9 cellular contexts compared by ENCODE assay signal in genomic region chr5:126971455-126972019, GRCh38. TPM values are rescaled to one million over a fixed set of nuclear protein-coding genes. Genes with fewer than 3 reads are reported as not detected.
A peak's percentile ranks its signal among the peaks of the same experiment; 100 is the strongest.
DNase-seq lines count a peak whose midpoint lies in the region; ATAC-seq and TF ChIP-seq lines count a peak whose summit lies in the region.
"Had no signal": no experiment of that assay in that cellular context is flagged by ENCODE, and none has a peak within 500 bp of the region (broad histone marks: within the 10 kb centered on the region; RNA-seq: fewer than 3 reads in every experiment).

No MANE protein-coding gene starts in this region.

- DNase-seq in SK-N-SH, result no peak
- peak; percentile 48 for DNase-seq in OCI-M2 (lab: John Stamatoyannopoulos, UW; ENCODE audit: unreplicated experiment)
- DNase-seq in erythroblast (lab: John Stamatoyannopoulos, UW), result peak; percentile 78
- no peak for DNase-seq in RKO (ENCODE audit: low spot score)
- no peak for DNase-seq in CD4-positive, alpha-beta memory T cell
- DNase-seq in stimulated activated CD4-positive, alpha-beta T cell treated with anti-CD3 and anti-CD28 coated beads, Interleukin-12 subunit alpha, Interleukin-12 subunit beta, amount 100 ng/mL, for 4 hours, result no peak
- DNase-seq: NCI-H345 had no signal

- H3K36me3 ChIP-seq in SK-N-SH (replicated peaks in 1 of 2; ENCODE audit: control insufficient read depth in 1 of 2, insufficient read depth in 2 of 2, low read length in 1 of 2), result no peaks in the 10 kb centered on the region
- no peaks in the 10 kb centered on the region for H3K36me3 ChIP-seq in neutrophil
- no peaks in the 10 kb centered on the region for H3K36me3 ChIP-seq in CD4-positive, alpha-beta memory T cell (ENCODE audit: insufficient read depth, low read length)

- no peak overlapping the region for H3K4me3 ChIP-seq in SK-N-SH (ENCODE audit: low read depth in 2 of 2, low read length in 1 of 2)
- no peak overlapping the region for H3K4me3 ChIP-seq in neutrophil (ENCODE audit: low read depth in 1 of 2, low read length in 1 of 2)
- H3K4me3 ChIP-seq in CD4-positive, alpha-beta memory T cell (ENCODE audit: low read length in 2 of 2), result no peak overlapping the region

- no peak for TF ChIP-seq CTCF in SK-N-SH (IDR thresholded peaks at IDR 0.05)
- TF ChIP-seq CTCF in neutrophil (IDR thresholded peaks at IDR 0.05), result no peak

- H3K9me3 ChIP-seq in SK-N-SH, result no peaks in the 10 kb centered on the region
- no peaks in the 10 kb centered on the region for H3K9me3 ChIP-seq in neutrophil
- H3K9me3 ChIP-seq in CD4-positive, alpha-beta memory T cell (ENCODE audit: control insufficient read depth in 1 of 2, low read length in 2 of 2), result no peaks in the 10 kb centered on the region

- no peaks in the 10 kb centered on the region for H4K20me1 ChIP-seq in SK-N-SH (ENCODE audit: insufficient read depth)

- no peaks in the 10 kb centered on the region for H3K9me3 Mint-ChIP-seq in CD4-positive, alpha-beta memory T cell

- no peaks in the 10 kb centered on the region for H3K9me2 ChIP-seq in SK-N-SH

- H3F3A ChIP-seq in SK-N-SH (replicated peaks; ENCODE audit: insufficient read depth), result peaks cover 10% of the 10 kb centered on the region

- no peaks in the 10 kb centered on the region for H3K27me3 ChIP-seq in SK-N-SH (ENCODE audit: insufficient read depth)
- no peaks in the 10 kb centered on the region for H3K27me3 ChIP-seq in neutrophil
- no peaks in the 10 kb centered on the region for H3K27me3 ChIP-seq in CD4-positive, alpha-beta memory T cell (ENCODE audit: insufficient read depth, low read length)

- CTCF ChIA-PET in SK-N-SH (lab: Yijun Ruan, JAX), result interaction anchor here (1.1 kb wide), 1 partner anchor 57 kb away, joined by 3 read pairs; no protein-coding TSS in a partner anchor
- CTCF ChIA-PET in CD4-positive, alpha-beta memory T cell (lab: Charles Lee; ENCODE audit: partially characterized antibody), result no interaction called here

- H3K4me2 ChIP-seq in SK-N-SH, result no peak overlapping the region

- TF ChIP-seq EP300 in SK-N-SH (IDR thresholded peaks at IDR 0.05; ENCODE audit: borderline replicate concordance in 1 of 2, low read depth in 1 of 2, low read length in 1 of 2), result no peak

- POLR2A ChIA-PET in SK-N-SH (lab: Yijun Ruan, JAX), result no interaction called here
- POLR2A ChIA-PET in CD4-positive, alpha-beta memory T cell (lab: Charles Lee; ENCODE audit: partially characterized antibody), result interaction anchor here (0.8 kb wide), 1 partner anchor 17 kb away, joined by 3 read pairs; no protein-coding TSS in a partner anchor

- H3K79me2 ChIP-seq in SK-N-SH (ENCODE audit: insufficient read depth), result peaks cover 1% of the 10 kb centered on the region; the same call in 1 of the 2 replicates

- no peaks in the 10 kb centered on the region for H3K36me3 Mint-ChIP-seq in CD4-positive, alpha-beta memory T cell

- no peaks in the 10 kb centered on the region for H3K27me3 Mint-ChIP-seq in CD4-positive, alpha-beta memory T cell

- intact Hi-C loops in CD4-positive, alpha-beta memory T cell (cut with micrococcal nuclease), result loop anchor here (5.0 kb wide), 2 partner anchors 61 to 119 kb away; partner anchors contain the start of gene MARCHF3

- 100% methylated on average over 1 of the region's 1 CpG for WGBS in SK-N-SH (ENCODE audit: low lambda C conversion rate)

- no peak for TF ChIP-seq RAD21 in SK-N-SH (IDR thresholded peaks at IDR 0.05; ENCODE audit: low read length)

- H3K4me1 ChIP-seq in SK-N-SH (ENCODE audit: control insufficient read depth in 1 of 2, insufficient read depth in 2 of 2, low read depth in 1 of 2, low read length in 1 of 2), result peaks cover 12 to 19% of the 10 kb centered on the region in 2 experiments; a peak in 3 of 4 replicates
- peaks cover 21% of the 10 kb centered on the region in 2 experiments for H3K4me1 ChIP-seq in neutrophil (ENCODE audit: control insufficient read depth in 1 of 2, insufficient read depth in 1 of 2, low read depth in 1 of 2, low read length in 1 of 2)
- H3K4me1 ChIP-seq in CD4-positive, alpha-beta memory T cell (ENCODE audit: insufficient read depth, low read length), result peaks cover 22% of the 10 kb centered on the region

- peak; percentile 4 for TF ChIP-seq POLR2A in erythroblast (IDR thresholded peaks at IDR 0.05; ENCODE audit: low read length)

- no peak overlapping the region for H2AFZ ChIP-seq in SK-N-SH (ENCODE audit: low read depth)

- peaks cover 19 to 29% (median 22%) of the 10 kb centered on the region in 4 donors for H3K4me1 Mint-ChIP-seq in CD4-positive, alpha-beta memory T cell

- peak overlapping the region in 2 of 7 donors; percentile 46 to 81 for H3K27ac Mint-ChIP-seq in CD4-positive, alpha-beta memory T cell

- peak overlapping the region in 3 of 8 donors; percentile 8 to 62 (median 44) for H3K4me3 Mint-ChIP-seq in CD4-positive, alpha-beta memory T cell

- H3K27ac ChIP-seq in SK-N-SH (ENCODE audit: low read depth in 2 of 2, low read length in 1 of 2) (peak overlapping the region in 1 of 2 experiments; percentile 48; a peak in 1 of 4 replicates), neutrophil (peak overlapping the region; percentile 77)
- no peak overlapping the region for H3K27ac ChIP-seq in CD4-positive, alpha-beta memory T cell (ENCODE audit: low read depth, low read length)

- peak; percentile 53 for ATAC-seq in SK-N-SH treated with all-trans-retinoic acid at 6 μM for 48 hours

- no peak overlapping the region for H3K9ac ChIP-seq in SK-N-SH

TF ChIP-seq in SK-N-SH treated with all-trans-retinoic acid at 6 μM for 48 hours, 23 proteins besides CTCF, POLR2A, EP300 and RAD21 (continues in another document):
- no peak for TF ChIP-seq SNAI2 (CRISPR knock-in tag; IDR thresholded peaks at IDR 0.05)
- TF ChIP-seq CREB5 (CRISPR knock-in tag; IDR thresholded peaks at IDR 0.05; ENCODE audit: low read depth), result no peak
- TF ChIP-seq BACH2 (CRISPR knock-in tag; IDR thresholded peaks at IDR 0.05; ENCODE audit: borderline replicate concordance), result no peak

TF ChIP-seq in SK-N-SH, 30 proteins besides CTCF, POLR2A, EP300 and RAD21:
- TF ChIP-seq FOXJ3 (CRISPR knock-in tag; IDR thresholded peaks at IDR 0.05), result no peak
- no peak for TF ChIP-seq EZH2phosphoT487 (IDR thresholded peaks at IDR 0.05; ENCODE audit: borderline replicate concordance, low read depth)
- TF ChIP-seq MAX (IDR thresholded peaks at IDR 0.05; ENCODE audit: low read depth), result no peak
- no peak for TF ChIP-seq MXI1 (IDR thresholded peaks at IDR 0.05; ENCODE audit: low read depth, low read length)
- TF ChIP-seq USF2 (IDR thresholded peaks at IDR 0.05; ENCODE audit: borderline replicate concordance, low read depth, low read length), result no peak
- TF ChIP-seq CHD2 (IDR thresholded peaks at IDR 0.05; ENCODE audit: low read length, partially characterized antibody), result no peak
- TF ChIP-seq POLR2AphosphoS5 (IDR thresholded peaks at IDR 0.05; ENCODE audit: low read depth, low read length), result no peak
- no peak for TF ChIP-seq REST (IDR thresholded peaks at IDR 0.05; ENCODE audit: low read depth, low read length)
- no peak for TF ChIP-seq RFX5 (IDR thresholded peaks at IDR 0.05; ENCODE audit: low read length)
- no peak for TF ChIP-seq ELF1 (IDR thresholded peaks at IDR 0.05)
- no peak for TF ChIP-seq MEF2A (IDR thresholded peaks at IDR 0.05; ENCODE audit: borderline replicate concordance, low read depth)
- no peak for TF ChIP-seq SIN3A (IDR thresholded peaks at IDR 0.05; ENCODE audit: borderline replicate concordance, low read depth, low read length)
- TF ChIP-seq TEAD4 (IDR thresholded peaks at IDR 0.05; ENCODE audit: borderline replicate concordance, insufficient read depth), result no peak
- no peak for TF ChIP-seq JUND (IDR thresholded peaks at IDR 0.05)
- no peak for TF ChIP-seq FOSL2 (IDR thresholded peaks at IDR 0.05; ENCODE audit: borderline replicate concordance, low read depth)
- TF ChIP-seq YY1 (IDR thresholded peaks at IDR 0.05; ENCODE audit: low read depth), result no peak
- no peak for TF ChIP-seq FOXM1 (IDR thresholded peaks at IDR 0.05; ENCODE audit: low read depth)

RNA-seq across cellular contexts. Expression of gene MARCHF3, which starts 58.8 kb away (rescaled TPM):
- 21.5 and 32.4 TPM in 2 replicates for polyA plus RNA-seq in SK-N-SH (2012; rRNA removed)
- polyA plus RNA-seq in SK-N-SH (2012; cell fraction: cytosol; rRNA removed), result 22.5 and 25.9 TPM in 2 replicates
- 10.0 and 18.4 TPM in 2 replicates for polyA plus RNA-seq in SK-N-SH (2012; cell fraction: nucleus; rRNA removed)
- total RNA-seq in CD4-positive, alpha-beta memory T cell, result 1 to 10 TPM; 3.2 to 3.3 TPM
- polyA plus RNA-seq in CD4-positive, alpha-beta memory T cell, result 1 to 10 TPM; 5.5 to 7.5 TPM

Comparison
In these comparisons a context has a peak if more than half of its experiments do, and no peak if none do; other contexts are left out.
1. DNase-seq: peak in OCI-M2 (single experiment) and erythroblast (2 of 2); none in SK-N-SH (single experiment), RKO (single experiment), CD4-positive, alpha-beta memory T cell (0 of 5) and stimulated activated CD4-positive, alpha-beta T cell treated with anti-CD3 and anti-CD28 coated beads, Interleukin-12 subunit alpha, Interleukin-12 subunit beta, amount 100 ng/mL, for 4 hours (single experiment).